8 cellular contexts compared by ENCODE assay signal in the genomic region with DNA sequence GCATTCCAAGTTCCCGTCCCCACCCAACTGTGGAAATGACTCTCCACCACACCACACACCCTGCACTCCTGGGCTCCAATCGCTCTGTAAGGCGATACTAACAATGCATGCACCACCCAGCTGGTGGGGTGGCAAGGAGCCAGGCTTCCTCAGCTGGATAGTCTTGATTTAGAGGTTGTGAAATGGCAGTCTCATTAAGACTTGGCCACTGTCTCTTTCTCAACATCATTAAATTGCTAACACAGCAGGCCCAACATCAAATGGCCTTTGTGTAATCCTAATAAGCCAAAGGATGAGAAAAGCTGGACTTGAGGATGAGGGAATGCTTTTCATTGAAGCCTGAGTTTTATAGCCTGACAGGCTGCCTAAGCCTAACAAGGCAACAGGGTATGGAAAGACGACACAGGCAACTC.
DNase-seq lines count a peak whose midpoint lies in the region; ATAC-seq and TF ChIP-seq lines count a peak whose summit lies in the region.

No MANE protein-coding gene starts in this region.

- H3K4me3 ChIP-seq in epithelial cell of proximal tubule (ENCODE audit: low read depth, low read length): no peak overlapping the region

- peak; percentile 7 for DNase-seq in ELR (ENCODE audit: low read depth)
- peak; percentile 51 for DNase-seq in NCI-H345 (lab: John Stamatoyannopoulos, UW)
- DNase-seq in epithelial cell of proximal tubule (ENCODE audit: low read depth): peak; percentile 26
- DNase-seq in posterior cingulate gyrus: peak in 7 of 10 donors; percentile 14 to 92 (median 36)
- no peak for DNase-seq in central memory CD4-positive, alpha-beta T cell
- no peak for DNase-seq in NCI-H2227 treated with DMSO at 0.1 percent for 48 hours (lab: John Stamatoyannopoulos, UW)

- ATAC-seq in HG03045 (IDR thresholded peaks at IDR 0.05; ENCODE audit: unreplicated experiment) (no peak), HG03039 (IDR thresholded peaks at IDR 0.05; ENCODE audit: unreplicated experiment) (no peak)

- TF ChIP-seq CTCF in epithelial cell of proximal tubule (conservative IDR thresholded peaks at IDR 0.05; ENCODE audit: low read depth, low read length): no peak

- intact Hi-C loops in posterior cingulate gyrus (cut with DNase I): no loop called here

Comparison
In these comparisons a context has a peak if more than half of its experiments do, and no peak if none do; other contexts are left out.
1. DNase-seq: peak in ELR (single experiment), NCI-H345 (single experiment), epithelial cell of proximal tubule (single experiment) and posterior cingulate gyrus (7 of 10); none in central memory CD4-positive, alpha-beta T cell (single experiment) and NCI-H2227 treated with DMSO at 0.1 percent for 48 hours (single experiment).